8 cellular contexts compared by ENCODE assay signal in genomic region chr12:47903151-47903611, GRCh38. TPM values are rescaled to one million over a fixed set of nuclear protein-coding genes. Genes with fewer than 3 reads are reported as not detected.
DNase-seq lines count a peak whose midpoint lies in the region; ATAC-seq and TF ChIP-seq lines count a peak whose summit lies in the region.

No MANE protein-coding gene starts in this region.

- DNase-seq in natural killer cell treated with Interleukin-12 subunit alpha and Interleukin-12 subunit beta and Interleukin-15 and Interleukin-18, amount 100 ng/mL, for 72 hours (ENCODE audit: low spot score), result no peak
- DNase-seq in natural killer cell, result no peak
- no peak for DNase-seq in RWPE2 (ENCODE audit: low spot score)
- peak; percentile 83 for DNase-seq in fibroblast of gingiva (ENCODE audit: low read depth)
- peak; percentile 76 for DNase-seq in transverse colon
- no peak for DNase-seq in NCI-H1048 (lab: John Stamatoyannopoulos, UW)
- no peak for DNase-seq in head of caudate nucleus
- no peak for DNase-seq in dorsolateral prefrontal cortex

- peaks cover 32 to 36% of the 10 kb centered on the region in 2 donors for H3K27me3 Mint-ChIP-seq in natural killer cell treated with Interleukin-12 subunit alpha and Interleukin-12 subunit beta and Interleukin-15 and Interleukin-18, amount 100 ng/mL, for 72 hours
- peaks cover 30 to 44% of the 10 kb centered on the region in 2 donors for H3K27me3 Mint-ChIP-seq in natural killer cell (ENCODE audit: low read depth in 2 of 2)

- H3K9me3 ChIP-seq in RWPE2 (ENCODE audit: severe bottlenecking) (no peaks in the 10 kb centered on the region), transverse colon (no peaks in the 10 kb centered on the region)

- H3K9me3 Mint-ChIP-seq in natural killer cell treated with Interleukin-12 subunit alpha and Interleukin-12 subunit beta and Interleukin-15 and Interleukin-18, amount 100 ng/mL, for 72 hours, result no peaks in the 10 kb centered on the region
- no peaks in the 10 kb centered on the region for H3K9me3 Mint-ChIP-seq in natural killer cell

- peak overlapping the region in 1 of 2 donors; percentile 60 for H3K27ac Mint-ChIP-seq in natural killer cell treated with Interleukin-12 subunit alpha and Interleukin-12 subunit beta and Interleukin-15 and Interleukin-18, amount 100 ng/mL, for 72 hours
- no peak overlapping the region for H3K27ac Mint-ChIP-seq in natural killer cell

- in situ Hi-C loops in transverse colon (cut with MboI; ENCODE audit: low pct_ligation_motif_present in 1 of 4, low pct_unique_long_range_greater_than_20kb in 1 of 4, low sequenced_read_pairs in 3 of 4), result no loop called here

- H3K4me3 ChIP-seq in RWPE2 (ENCODE audit: severe bottlenecking), result peak overlapping the region; percentile 58
- peak overlapping the region; percentile 16 to 62 (median 56) for H3K4me3 ChIP-seq in transverse colon
- no peak overlapping the region for H3K4me3 ChIP-seq in dorsolateral prefrontal cortex

- peaks cover 20% of the 10 kb centered on the region for H3K4me1 ChIP-seq in RWPE2 (ENCODE audit: insufficient read depth, poor library complexity, severe bottlenecking)
- H3K4me1 ChIP-seq in transverse colon, result peaks cover 19 to 75% (median 58%) of the 10 kb centered on the region in 4 donors

- no peak for TF ChIP-seq POLR2A in transverse colon (IDR thresholded peaks at IDR 0.05)

- H3K27ac ChIP-seq in RWPE2 (ENCODE audit: poor library complexity, severe bottlenecking) (peak overlapping the region; percentile 84), transverse colon (peak overlapping the region; percentile 84 to 89 (median 87)), dorsolateral prefrontal cortex (no peak overlapping the region)

- peaks cover 48% of the 10 kb centered on the region in 2 donors for H3K4me1 Mint-ChIP-seq in natural killer cell treated with Interleukin-12 subunit alpha and Interleukin-12 subunit beta and Interleukin-15 and Interleukin-18, amount 100 ng/mL, for 72 hours (ENCODE audit: low read depth in 2 of 2)
- H3K4me1 Mint-ChIP-seq in natural killer cell, result peaks cover 42 to 51% of the 10 kb centered on the region in 2 donors

- H3K36me3 ChIP-seq in RWPE2 (ENCODE audit: low read depth) (peaks cover 17% of the 10 kb centered on the region; the same call in 1 of the 2 replicates), transverse colon (no peaks in the 10 kb centered on the region)

- WGBS in transverse colon (ENCODE audit: low coverage in 1 of 2), 2 donors, result 24% methylated on average over 3 of the region's 3 CpGs; no CpG with 5 or more reads in 1 of the 2 donors

- no peak for TF ChIP-seq EP300 in transverse colon (IDR thresholded peaks at IDR 0.05; ENCODE audit: low read depth)

- ATAC-seq in natural killer cell treated with Interleukin-12 subunit alpha and Interleukin-12 subunit beta and Interleukin-15 and Interleukin-18, amount 100 ng/mL, for 72 hours, result no peak
- ATAC-seq in natural killer cell, result no peak
- no peak for ATAC-seq in RWPE2 (ENCODE audit: low read depth)

- TF ChIP-seq CTCF in natural killer cell (IDR thresholded peaks at IDR 0.05), result no peak
- no peak for TF ChIP-seq CTCF in RWPE2 (IDR thresholded peaks at IDR 0.05; ENCODE audit: poor library complexity, severe bottlenecking)
- TF ChIP-seq CTCF in transverse colon (IDR thresholded peaks at IDR 0.05), result no peak
- no peak for TF ChIP-seq CTCF in dorsolateral prefrontal cortex (IDR thresholded peaks at IDR 0.05 in 54 of 56, conservative IDR thresholded peaks at IDR 0.05 in 2 of 56; ENCODE audit: low read depth in 1 of 56, partially characterized antibody in 56 of 56)

- no peaks in the 10 kb centered on the region for H3K36me3 Mint-ChIP-seq in natural killer cell treated with Interleukin-12 subunit alpha and Interleukin-12 subunit beta and Interleukin-15 and Interleukin-18, amount 100 ng/mL, for 72 hours
- H3K36me3 Mint-ChIP-seq in natural killer cell, result no peaks in the 10 kb centered on the region

- H3K27me3 ChIP-seq in RWPE2 (ENCODE audit: insufficient read depth, poor library complexity, severe bottlenecking), result no peaks in the 10 kb centered on the region
- H3K27me3 ChIP-seq in transverse colon, result no peaks in the 10 kb centered on the region
- peaks cover 0 to 88% (median 44%) of the 10 kb centered on the region in 45 donors for H3K27me3 ChIP-seq in dorsolateral prefrontal cortex

- intact Hi-C loops in natural killer cell (cut with micrococcal nuclease) (loop anchor here (5.0 kb wide), 1 partner anchor 264 kb away; no protein-coding TSS in a partner anchor), transverse colon (cut with DNase I; ENCODE audit: low total_unique reads) (no loop called here), head of caudate nucleus (cut with DNase I) (no loop called here), dorsolateral prefrontal cortex (cut with DNase I) (no loop called here)

- peak overlapping the region; percentile 97 for H3K4me3 Mint-ChIP-seq in natural killer cell treated with Interleukin-12 subunit alpha and Interleukin-12 subunit beta and Interleukin-15 and Interleukin-18, amount 100 ng/mL, for 72 hours
- H3K4me3 Mint-ChIP-seq in natural killer cell, result no peak overlapping the region

RNA-seq across cellular contexts. Expression of gene VDR, which starts 1.6 kb away (rescaled TPM):
- 10 to 100 TPM; 12.0 to 23.0 TPM for total RNA-seq in natural killer cell treated with Interleukin-12 subunit alpha and Interleukin-12 subunit beta and Interleukin-15 and Interleukin-18, amount 100 ng/mL, for 72 hours
- total RNA-seq in natural killer cell (1 to 10 TPM; 1.1 to 2.5 (median 1.6) TPM), transverse colon (100 to 1,000 TPM in 2 of 4 donors, 10 to 100 TPM in 2; 62.3 to 191 (median 117) TPM), dorsolateral prefrontal cortex (1 to 10 TPM in 18 of 120 experiments, under 1 TPM in 96, not detected in 6; 0.12 to 2.9 (median 0.42) TPM)

Comparison
In these comparisons a context has a peak if more than half of its experiments do, and no peak if none do; other contexts are left out.
1. DNase-seq: peak in fibroblast of gingiva (single experiment) and transverse colon (single experiment); none in natural killer cell treated with Interleukin-12 subunit alpha and Interleukin-12 subunit beta and Interleukin-15 and Interleukin-18, amount 100 ng/mL, for 72 hours (single experiment), natural killer cell (single experiment), RWPE2 (single experiment), NCI-H1048 (single experiment), head of caudate nucleus (0 of 42) and dorsolateral prefrontal cortex (0 of 10).
2. H3K27ac ChIP-seq: peak in RWPE2 (single experiment) and transverse colon (4 of 4); none in dorsolateral prefrontal cortex (0 of 59).
3. H3K4me3 ChIP-seq: peak in RWPE2 (single experiment) and transverse colon (4 of 4); none in dorsolateral prefrontal cortex (0 of 59).